ENCODE assay signal across 1 cellular context in the genomic region with DNA sequence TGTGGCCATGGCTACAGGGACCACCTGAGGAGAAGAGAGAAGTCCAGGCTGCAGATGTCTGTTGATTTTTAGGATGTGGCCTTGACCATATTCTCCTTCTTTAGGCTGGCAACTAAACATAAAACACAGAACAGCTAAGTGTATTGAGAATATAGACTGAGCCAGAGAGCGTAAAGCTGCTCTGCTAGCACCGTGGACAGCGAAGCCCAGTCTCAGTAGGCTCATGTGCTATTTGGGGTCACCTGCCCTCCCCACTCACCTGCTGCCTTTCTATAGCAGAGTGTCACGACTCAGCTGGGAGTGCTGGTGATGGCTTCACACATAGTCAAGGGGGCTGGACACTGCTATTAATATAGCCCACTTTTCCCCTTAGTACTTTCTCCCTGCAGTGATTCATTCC.
TF ChIP-seq lines count a peak whose summit lies in the region.

No MANE protein-coding gene starts in this region.

TF ChIP-seq in H1, 55 proteins besides CTCF, POLR2A, EP300 and RAD21 (continued from another document):
- TF ChIP-seq, protein P1, sequence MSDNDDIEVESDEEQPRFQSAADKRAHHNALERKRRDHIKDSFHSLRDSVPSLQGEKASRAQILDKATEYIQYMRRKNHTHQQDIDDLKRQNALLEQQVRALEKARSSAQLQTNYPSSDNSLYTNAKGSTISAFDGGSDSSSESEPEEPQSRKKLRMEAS (IDR thresholded peaks at IDR 0.05) = 0 out of 2 replicates have a peak, but pooled peaks have one; percentile 34
